ENCODE assay signal across 33 cellular contexts in the genomic region with DNA sequence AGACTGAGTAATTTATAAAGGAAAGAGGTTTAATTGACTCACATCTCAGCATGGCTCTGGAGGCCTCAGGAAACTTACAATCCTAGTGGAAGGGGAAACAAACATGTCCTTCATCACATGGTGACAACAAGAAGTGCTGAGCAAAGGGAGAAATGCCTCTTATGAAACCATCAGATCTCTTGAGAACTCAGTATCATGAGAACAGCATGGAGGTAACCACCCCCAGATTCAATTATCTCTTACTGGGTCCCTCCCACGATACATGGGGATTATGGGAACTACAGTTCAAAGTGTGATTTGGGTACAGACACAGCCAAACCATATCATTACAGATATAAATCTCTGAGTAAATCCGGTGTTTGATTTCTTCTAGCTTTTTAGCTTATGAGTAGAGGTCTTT.
"Had no signal": no experiment of that assay in that cellular context is flagged by ENCODE, and none has a peak within 500 bp of the region (broad histone marks: within the 10 kb centered on the region; RNA-seq: fewer than 3 reads in every experiment).

No MANE protein-coding gene starts in this region.

- H3K9me3 ChIP-seq: body of pancreas, breast epithelium had no signal

- H3K4me2 ChIP-seq: PC-9 had no signal

- H3K27me3 ChIP-seq: body of pancreas, breast epithelium had no signal

- H3K4me1 ChIP-seq: body of pancreas, breast epithelium had no signal

- H3K27ac ChIP-seq: body of pancreas, breast epithelium, PC-9, RWPE1, WERI-Rb-1 had no signal

- H3K4me3 ChIP-seq: body of pancreas, breast epithelium, PC-9 had no signal

- H3K4me3 Mint-ChIP-seq: activated CD4-positive, alpha-beta memory T cell treated with anti-CD3 and anti-CD28 coated beads, Interleukin-2, amount 10 ng/mL, durations not matched to agents 7 days and 5 days; activated CD8-positive, alpha-beta memory T cell treated with anti-CD3 and anti-CD28 coated beads, Interleukin-2, amount 10 ng/mL, durations not matched to agents 7 days and 5 days; activated naive CD4-positive, alpha-beta T cell treated with anti-CD3 and anti-CD28 coated beads, Interleukin-2, amount 50 U/mL, for 24 hours; activated naive CD8-positive, alpha-beta T cell treated with anti-CD3 and anti-CD28 coated beads, Interleukin-2, amount 10 ng/mL, durations not matched to agents 7 days and 5 days had no signal

- H3K27ac Mint-ChIP-seq: activated CD4-positive, alpha-beta memory T cell treated with anti-CD3 and anti-CD28 coated beads, Interleukin-2, amount 10 ng/mL, durations not matched to agents 7 days and 5 days; activated CD8-positive, alpha-beta memory T cell treated with anti-CD3 and anti-CD28 coated beads, Interleukin-2, amount 10 ng/mL, durations not matched to agents 7 days and 5 days; activated naive CD4-positive, alpha-beta T cell treated with anti-CD3 and anti-CD28 coated beads, Interleukin-2, amount 50 U/mL, for 24 hours; activated naive CD8-positive, alpha-beta T cell treated with anti-CD3 and anti-CD28 coated beads, Interleukin-2, amount 10 ng/mL, durations not matched to agents 7 days and 5 days had no signal

- DNase-seq: activated CD4-positive, alpha-beta memory T cell treated with anti-CD3 and anti-CD28 coated beads, Interleukin-2, amount 10 ng/mL, durations not matched to agents 7 days and 5 days; activated CD4-positive, alpha-beta T cell treated with anti-CD3 and anti-CD28 coated beads for 1 hour; activated CD4-positive, alpha-beta T cell treated with anti-CD3 and anti-CD28 coated beads for 48 hours; activated CD4-positive, CD25-positive, alpha-beta regulatory T cell; activated CD8-positive, alpha-beta memory T cell treated with anti-CD3 and anti-CD28 coated beads for 24 hours; activated CD8-positive, alpha-beta memory T cell treated with anti-CD3 and anti-CD28 coated beads, Interleukin-2, amount 10 ng/mL, durations not matched to agents 7 days and 5 days; activated CD8-positive, alpha-beta memory T cell treated with anti-CD3 and anti-CD28 coated beads, Interleukin-2, amount 50 U/mL, for 48 hours; activated effector memory CD4-positive, alpha-beta T cell treated with anti-CD3 and anti-CD28 coated beads, Interleukin-2, amount 50 U/mL, for 16 hours; activated naive CD4-positive, alpha-beta T cell; activated naive CD8-positive, alpha-beta T cell treated with anti-CD3 and anti-CD28 coated beads, Interleukin-2, amount 10 ng/mL, durations not matched to agents 7 days and 5 days; activated T-cell treated with anti-CD3 and anti-CD28 coated beads, Interleukin-2, amount 50 U/mL, for 48 hours; amygdala; body of pancreas; cerebellar nuclear complex; Karpas-422; NCI-H1092; NCI-H1417; NCI-H146; NCI-H187; NCI-H2081; NCI-H345; NCI-H524 treated with DMSO at 0.1 percent for 48 hours; PC-9; SIG-M5; SW 1271; T-helper 1 cell; T-helper 2 cell; T-helper 9 cell; WERI-Rb-1 had no signal

- H3K36me3 ChIP-seq: breast epithelium had no signal

- H3K9me3 Mint-ChIP-seq: activated CD4-positive, alpha-beta memory T cell treated with anti-CD3 and anti-CD28 coated beads, Interleukin-2, amount 10 ng/mL, durations not matched to agents 7 days and 5 days; activated naive CD4-positive, alpha-beta T cell treated with anti-CD3 and anti-CD28 coated beads, Interleukin-2, amount 50 U/mL, for 24 hours; activated naive CD8-positive, alpha-beta T cell treated with anti-CD3 and anti-CD28 coated beads, Interleukin-2, amount 10 ng/mL, durations not matched to agents 7 days and 5 days had no signal

- ATAC-seq: activated CD8-positive, alpha-beta memory T cell treated with anti-CD3 and anti-CD28 coated beads, Interleukin-2, amount 10 ng/mL, durations not matched to agents 7 days and 5 days; body of pancreas; Right ventricle myocardium inferior had no signal
